In genomic region chr1:46512135-46512791, GRCh38 we compare ENCODE assay signal across 28 cellular contexts. TPM values are rescaled to one million over a fixed set of nuclear protein-coding genes. Genes with fewer than 3 reads are reported as not detected.
"Had no signal": no experiment of that assay in that cellular context is flagged by ENCODE, and none has a peak within 500 bp of the region (broad histone marks: within the 10 kb centered on the region; RNA-seq: fewer than 3 reads in every experiment).

No MANE protein-coding gene starts in this region.

- H3K4me3 Mint-ChIP-seq: activated B cell treated with CpG ODN at 0.5 μM for 24 hours; activated CD4-positive, alpha-beta T cell treated with anti-CD3 and anti-CD28 coated beads, Interleukin-2, amount 10 ng/mL, durations not matched to agents 24 days and 14 days; activated naive CD4-positive, alpha-beta T cell treated with anti-CD3 and anti-CD28 coated beads for 36 hours; activated naive CD8-positive, alpha-beta T cell; activated T-helper 17 cell treated with anti-CD3 and anti-CD28 coated beads, Interleukin-2, amount 50 U/mL, for 72 hours; brain; T-cell had no signal

- H3K36me3 Mint-ChIP-seq: activated naive CD8-positive, alpha-beta T cell; brain; T-cell had no signal

- ATAC-seq: activated T-helper 17 cell treated with anti-CD3 and anti-CD28 coated beads, Interleukin-2, amount 50 U/mL, for 72 hours; T-cell had no signal

- H3K4me3 ChIP-seq: SK-N-MC had no signal

- H3K27ac Mint-ChIP-seq: activated B cell treated with CpG ODN at 0.5 μM for 24 hours; activated CD4-positive, alpha-beta T cell treated with anti-CD3 and anti-CD28 coated beads, Interleukin-2, amount 10 ng/mL, durations not matched to agents 24 days and 14 days; activated naive CD4-positive, alpha-beta T cell treated with anti-CD3 and anti-CD28 coated beads for 36 hours; activated naive CD8-positive, alpha-beta T cell; activated T-helper 17 cell treated with anti-CD3 and anti-CD28 coated beads, Interleukin-2, amount 50 U/mL, for 72 hours; T-cell had no signal

- H3K4me1 Mint-ChIP-seq: activated B cell treated with CpG ODN at 0.5 μM for 24 hours had no signal

- DNase-seq: activated B cell treated with CpG ODN at 0.5 μM for 24 hours; activated CD4-positive, alpha-beta T cell treated with anti-CD3 and anti-CD28 coated beads for 1 hour; activated CD4-positive, alpha-beta T cell treated with anti-CD3 and anti-CD28 coated beads, Interleukin-2, amount 10 ng/mL, durations not matched to agents 24 days and 14 days; activated CD4-positive, alpha-beta T cell treated with anti-CD3 and anti-CD28 coated beads, Interleukin-2, amount 50 U/mL, for 48 hours; activated gamma-delta T cell; activated naive CD4-positive, alpha-beta T cell treated with anti-CD3 and anti-CD28 coated beads for 36 hours; activated T-cell treated with anti-CD3 and anti-CD28 coated beads for 4 hours; activated T-cell treated with anti-CD3 and anti-CD28 coated beads, Interleukin-2, amount 50 U/mL, for 48 hours; amygdala; Karpas-422; MM.1S; NCI-H1105; NCI-H1436; NCI-H1694 treated with DMSO at 0.1 percent for 48 hours; NCI-H2029 treated with DMSO at 0.1 percent for 48 hours; NCI-H510A treated with DMSO at 0.1 percent for 48 hours; NCI-H69; T-cell; T-helper 2 cell; T1000 had no signal

- H3K27ac ChIP-seq: SK-N-MC had no signal

- H3K9me3 Mint-ChIP-seq: activated B cell treated with CpG ODN at 0.5 μM for 24 hours; activated CD4-positive, alpha-beta T cell treated with anti-CD3 and anti-CD28 coated beads, Interleukin-2, amount 10 ng/mL, durations not matched to agents 24 days and 14 days; activated naive CD4-positive, alpha-beta T cell treated with anti-CD3 and anti-CD28 coated beads for 36 hours; activated T-helper 17 cell treated with anti-CD3 and anti-CD28 coated beads, Interleukin-2, amount 50 U/mL, for 72 hours; T-cell had no signal

RNA-seq across cellular contexts. Expression of gene DMBX1, which starts 22.6 kb away (rescaled TPM):
- total RNA-seq: activated B cell treated with CpG ODN at 0.5 μM for 24 hours; activated CD8-positive, alpha-beta memory T cell treated with anti-CD3 and anti-CD28 coated beads for 36 hours; activated naive CD4-positive, alpha-beta T cell treated with anti-CD3 and anti-CD28 coated beads for 36 hours; OCI-LY7; RPMI7951; T-cell had no signal

RNA-seq across cellular contexts. Expression of gene KNCN, which starts 39.2 kb away (rescaled TPM):
- total RNA-seq: activated B cell treated with CpG ODN at 0.5 μM for 24 hours; activated CD4-positive, alpha-beta T cell treated with anti-CD3 and anti-CD28 coated beads, Interleukin-2, amount 10 ng/mL, durations not matched to agents 24 days and 14 days; activated CD8-positive, alpha-beta memory T cell treated with anti-CD3 and anti-CD28 coated beads for 36 hours; activated naive CD4-positive, alpha-beta T cell treated with anti-CD3 and anti-CD28 coated beads for 36 hours; activated T-helper 17 cell treated with anti-CD3 and anti-CD28 coated beads, Interleukin-2, amount 50 U/mL, for 72 hours; astrocyte; OCI-LY7; RPMI7951 had no signal
